1 cellular context compared by ENCODE assay signal in genomic region chr5:180208435-180209081, GRCh38.
TF ChIP-seq lines count a peak whose summit lies in the region.

No MANE protein-coding gene starts in this region.

TF ChIP-seq in GM23338, 12 proteins besides CTCF, POLR2A, EP300 and RAD21 (continued from another document):
- TF ChIP-seq ZNF462 (CRISPR knock-in tag; IDR thresholded peaks at IDR 0.05) (no peak), CREB1 (CRISPR knock-in tag; IDR thresholded peaks at IDR 0.05; ENCODE audit: low read depth) (no peak), JUNB (IDR thresholded peaks at IDR 0.05; ENCODE audit: unreplicated experiment) (no peak), ETS1 (IDR thresholded peaks at IDR 0.05) (no peak)
